Comparison of ENCODE assay signal across 20 cellular contexts in genomic region chr4:89997171-89997704, GRCh38.
A peak's percentile ranks its signal among the peaks of the same experiment; 100 is the strongest.
DNase-seq lines count a peak whose midpoint lies in the region; ATAC-seq and TF ChIP-seq lines count a peak whose summit lies in the region.
"Had no signal": no experiment of that assay in that cellular context is flagged by ENCODE, and none has a peak within 500 bp of the region (broad histone marks: within the 10 kb centered on the region; RNA-seq: fewer than 3 reads in every experiment).

No MANE protein-coding gene starts in this region.

- WGBS in mesendoderm (ENCODE audit: extremely low coverage, insufficient coverage, low lambda C conversion rate): no CpG with 5 or more reads among the region's 4 CpGs

- H3K4ac ChIP-seq in mesendoderm (ENCODE audit: low read depth, low read length): no peak overlapping the region

- H3K79me1 ChIP-seq in mesendoderm (ENCODE audit: low read length): no peaks in the 10 kb centered on the region

- no peak overlapping the region for H2AK5ac ChIP-seq in mesendoderm (ENCODE audit: low read length)

- H3K79me2 ChIP-seq in mesendoderm (ENCODE audit: control insufficient read depth, insufficient read depth, low read length): no peaks in the 10 kb centered on the region

- peaks cover 68% of the 10 kb centered on the region for H3K4me1 ChIP-seq in Caco-2
- peaks cover 2% of the 10 kb centered on the region for H3K4me1 ChIP-seq in mesendoderm (ENCODE audit: control insufficient read depth, low read depth, low read length)
- H3K4me1 ChIP-seq: A549 had no signal

- no peak overlapping the region for H2BK15ac ChIP-seq in mesendoderm (replicated peaks; ENCODE audit: low read depth)

- no peak overlapping the region for H3K4me3 Mint-ChIP-seq in Caco-2 (ENCODE audit: unreplicated experiment)
- H3K4me3 Mint-ChIP-seq: CD4-positive, alpha-beta memory T cell; GM23338; H9; HFFc6 had no signal

- no peaks in the 10 kb centered on the region for H3K9me3 ChIP-seq in Caco-2
- H3K9me3 ChIP-seq: A549 had no signal

- ATAC-seq in SK-N-SH treated with all-trans-retinoic acid at 6 μM for 48 hours: no peak
- ATAC-seq in GM18867 (IDR thresholded peaks at IDR 0.05; ENCODE audit: unreplicated experiment): no peak
- ATAC-seq: A549, GM23338, HCT116 had no signal

- BruUV-seq in Caco-2 (replicated peaks; lab: Mats Ljungman, UMichigan): no TSS peak

- no peaks in the 10 kb centered on the region for H3K27me3 Mint-ChIP-seq in Caco-2 (ENCODE audit: insufficient read depth, unreplicated experiment)

- no peak overlapping the region for H4K5ac ChIP-seq in mesendoderm (ENCODE audit: low read length)

- H3K36me3 ChIP-seq in Caco-2 (ENCODE audit: control insufficient read depth, insufficient read depth, low read length) (no peaks in the 10 kb centered on the region), mesendoderm (ENCODE audit: control insufficient read depth, insufficient read depth, low read length) (no peaks in the 10 kb centered on the region)

- TF ChIP-seq CTCF in Caco-2 (IDR thresholded peaks at IDR 0.05; ENCODE audit: insufficient read depth in 1 of 2, low read depth in 1 of 2, low read length in 1 of 2, severe bottlenecking in 1 of 2, unreplicated experiment in 1 of 2): no peak

- no peak overlapping the region for H3K18ac ChIP-seq in mesendoderm (ENCODE audit: low read length)

- peaks cover 5% of the 10 kb centered on the region for H3K36me3 Mint-ChIP-seq in Caco-2 (ENCODE audit: insufficient read depth, unreplicated experiment)
- H3K36me3 Mint-ChIP-seq: CD4-positive, alpha-beta memory T cell had no signal

- intact Hi-C loops in Caco-2 (cut with micrococcal nuclease; ENCODE audit: unreplicated experiment): no loop called here

- POLR2A ChIA-PET in Caco-2 (lab: Charles Lee): no interaction called here

- H2BK5ac ChIP-seq in mesendoderm (ENCODE audit: low read length): no peak overlapping the region

- H3K9ac ChIP-seq in mesendoderm (ENCODE audit: low read length): no peak overlapping the region

- no peak overlapping the region for H3K4me2 ChIP-seq in mesendoderm (ENCODE audit: low read length)
- H3K4me2 ChIP-seq: A549, GM23338 had no signal

- H3K4me1 Mint-ChIP-seq in Caco-2 (ENCODE audit: low read depth, unreplicated experiment): peaks cover 51% of the 10 kb centered on the region
- H3K4me1 Mint-ChIP-seq: CD4-positive, alpha-beta memory T cell had no signal

- no peak overlapping the region for H3K56ac ChIP-seq in mesendoderm (ENCODE audit: low read length)

- no peak for DNase-seq in Caco-2
- peak; percentile 44 for DNase-seq in NCI-H69 (lab: John Stamatoyannopoulos, UW)
- peak; percentile 67 for DNase-seq in mesendoderm
- DNase-seq in NCI-H510A (lab: John Stamatoyannopoulos, UW): no peak
- DNase-seq in AG20443 (ENCODE audit: low spot score): no peak
- DNase-seq in HK-2 (ENCODE audit: unreplicated experiment): no peak
- DNase-seq: 8988T; ACHN; C1 segment of cervical spinal cord; CD4-positive, alpha-beta memory T cell; COR-L47; DMS153; DND-41; H9; HFFc6 had no signal

- CTCF ChIA-PET in Caco-2 (lab: Charles Lee): no interaction called here

- no peak overlapping the region for H4K8ac ChIP-seq in mesendoderm (ENCODE audit: low read depth, low read length)

- no peaks in the 10 kb centered on the region for H3K9me3 Mint-ChIP-seq in Caco-2 (ENCODE audit: unreplicated experiment)
- H3K9me3 Mint-ChIP-seq: CD4-positive, alpha-beta memory T cell; GM23338; H9 had no signal

- no peak overlapping the region for H3K27ac ChIP-seq in mesendoderm (ENCODE audit: low read depth, low read length)
- H3K27ac ChIP-seq: A549 had no signal

- H3K27ac Mint-ChIP-seq in Caco-2 (ENCODE audit: unreplicated experiment): peak overlapping the region; percentile 27
- H3K27ac Mint-ChIP-seq: CD4-positive, alpha-beta memory T cell; GM23338; H9; HFFc6 had no signal

- H2BK120ac ChIP-seq in mesendoderm (ENCODE audit: low read depth, low read length): no peak overlapping the region

- H3K4me3 ChIP-seq in Caco-2 (ENCODE audit: low read depth, low read length) (no peak overlapping the region), mesendoderm (ENCODE audit: low read length) (no peak overlapping the region)
- H3K4me3 ChIP-seq: A549, GM23338 had no signal

- H3K23ac ChIP-seq in mesendoderm (ENCODE audit: low read length): no peak overlapping the region

- no peaks in the 10 kb centered on the region for H3K27me3 ChIP-seq in Caco-2 (replicated peaks; ENCODE audit: control insufficient read depth, insufficient read depth, low read length)
- no peaks in the 10 kb centered on the region for H3K27me3 ChIP-seq in mesendoderm (ENCODE audit: insufficient read depth, low read length, poor library complexity)

TF ChIP-seq in SK-N-SH treated with all-trans-retinoic acid at 6 μM for 48 hours, 23 proteins besides CTCF, POLR2A, EP300 and RAD21:
- TF ChIP-seq PPARA (CRISPR knock-in tag; IDR thresholded peaks at IDR 0.05; ENCODE audit: borderline replicate concordance) (no peak), SNAI2 (CRISPR knock-in tag; IDR thresholded peaks at IDR 0.05) (no peak), TCF4 (CRISPR knock-in tag; IDR thresholded peaks at IDR 0.05; ENCODE audit: borderline replicate concordance) (peak; percentile 88), ZFP3 (CRISPR knock-in tag; IDR thresholded peaks at IDR 0.05) (no peak), TOX (CRISPR knock-in tag; IDR thresholded peaks at IDR 0.05; ENCODE audit: borderline replicate concordance) (no peak)
- TF ChIP-seq, protein P1, sequence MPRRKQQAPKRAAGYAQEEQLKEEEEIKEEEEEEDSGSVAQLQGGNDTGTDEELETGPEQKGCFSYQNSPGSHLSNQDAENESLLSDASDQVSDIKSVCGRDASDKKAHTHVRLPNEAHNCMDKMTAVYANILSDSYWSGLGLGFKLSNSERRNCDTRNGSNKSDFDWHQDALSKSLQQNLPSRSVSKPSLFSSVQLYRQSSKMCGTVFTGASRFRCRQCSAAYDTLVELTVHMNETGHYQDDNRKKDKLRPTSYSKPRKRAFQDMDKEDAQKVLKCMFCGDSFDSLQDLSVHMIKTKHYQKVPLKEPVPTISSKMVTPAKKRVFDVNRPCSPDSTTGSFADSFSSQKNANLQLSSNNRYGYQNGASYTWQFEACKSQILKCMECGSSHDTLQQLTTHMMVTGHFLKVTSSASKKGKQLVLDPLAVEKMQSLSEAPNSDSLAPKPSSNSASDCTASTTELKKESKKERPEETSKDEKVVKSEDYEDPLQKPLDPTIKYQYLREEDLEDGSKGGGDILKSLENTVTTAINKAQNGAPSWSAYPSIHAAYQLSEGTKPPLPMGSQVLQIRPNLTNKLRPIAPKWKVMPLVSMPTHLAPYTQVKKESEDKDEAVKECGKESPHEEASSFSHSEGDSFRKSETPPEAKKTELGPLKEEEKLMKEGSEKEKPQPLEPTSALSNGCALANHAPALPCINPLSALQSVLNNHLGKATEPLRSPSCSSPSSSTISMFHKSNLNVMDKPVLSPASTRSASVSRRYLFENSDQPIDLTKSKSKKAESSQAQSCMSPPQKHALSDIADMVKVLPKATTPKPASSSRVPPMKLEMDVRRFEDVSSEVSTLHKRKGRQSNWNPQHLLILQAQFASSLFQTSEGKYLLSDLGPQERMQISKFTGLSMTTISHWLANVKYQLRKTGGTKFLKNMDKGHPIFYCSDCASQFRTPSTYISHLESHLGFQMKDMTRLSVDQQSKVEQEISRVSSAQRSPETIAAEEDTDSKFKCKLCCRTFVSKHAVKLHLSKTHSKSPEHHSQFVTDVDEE (CRISPR knock-in tag; IDR thresholded peaks at IDR 0.05): peak; percentile 43; the same call in 1 of the 2 replicates

Comparison
In these comparisons a context has a peak if more than half of its experiments do, and no peak if none do; other contexts are left out.
1. DNase-seq: peak in NCI-H69 (single experiment) and mesendoderm (single experiment); none in Caco-2 (0 of 2), NCI-H510A (single experiment), AG20443 (single experiment) and HK-2 (single experiment).